Comparison of ENCODE assay signal across 8 cellular contexts in genomic region chr5:78526049-78526525, GRCh38.
DNase-seq lines count a peak whose midpoint lies in the region; ATAC-seq and TF ChIP-seq lines count a peak whose summit lies in the region.

No MANE protein-coding gene starts in this region.

- H3K4me3 ChIP-seq in epithelial cell of esophagus (ENCODE audit: low read length), result no peak overlapping the region

- peak overlapping the region; percentile 28 to 59 (median 40) for H3K27ac Mint-ChIP-seq in nephron

- no peak for TF ChIP-seq CTCF in epithelial cell of esophagus (IDR thresholded peaks at IDR 0.05; ENCODE audit: insufficient read depth, low read depth, low read length, missing control alignments)
- TF ChIP-seq CTCF in nephron (IDR thresholded peaks at IDR 0.05; ENCODE audit: unreplicated experiment in 3 of 3), result no peak

- no peak for ATAC-seq in GM18498 (IDR thresholded peaks at IDR 0.05; ENCODE audit: unreplicated experiment)

- no peak overlapping the region for H3K4me3 Mint-ChIP-seq in nephron

- H3K9me3 Mint-ChIP-seq in nephron, result no peaks in the 10 kb centered on the region

- no peaks in the 10 kb centered on the region for H3K27me3 Mint-ChIP-seq in nephron (ENCODE audit: low read depth)

- peaks cover 61% of the 10 kb centered on the region for H3K4me1 Mint-ChIP-seq in nephron

- no peaks in the 10 kb centered on the region for H3K36me3 Mint-ChIP-seq in nephron (ENCODE audit: low read depth)

- peak; percentile 61 for DNase-seq in EL
- peak; percentile 83 for DNase-seq in M059J (ENCODE audit: low read depth)
- DNase-seq in epithelial cell of esophagus (ENCODE audit: low read depth), result peak; percentile 97
- DNase-seq in CD1c-positive myeloid dendritic cell (ENCODE audit: extremely low spot score), result no peak
- no peak for DNase-seq in NCI-H510A (lab: John Stamatoyannopoulos, UW)
- no peak for DNase-seq in RPMI8226

Comparison
In these comparisons a context has a peak if more than half of its experiments do, and no peak if none do; other contexts are left out.
1. DNase-seq: peak in EL (single experiment), M059J (single experiment) and epithelial cell of esophagus (single experiment); none in CD1c-positive myeloid dendritic cell (single experiment), NCI-H510A (single experiment) and RPMI8226 (single experiment).